Comparison of ENCODE assay signal across 8 cellular contexts in genomic region chr7:39453743-39454355, GRCh38.
DNase-seq lines count a peak whose midpoint lies in the region; ATAC-seq and TF ChIP-seq lines count a peak whose summit lies in the region.

No MANE protein-coding gene starts in this region.

- peak in 1 of 2 donors; percentile 42 for TF ChIP-seq CTCF in suprapubic skin (IDR thresholded peaks at IDR 0.05)

- H3K27me3 Mint-ChIP-seq in CD8-positive, alpha-beta memory T cell: peaks cover 6 to 34% of the 10 kb centered on the region in 2 donors

- no peaks in the 10 kb centered on the region for H3K9me3 Mint-ChIP-seq in CD8-positive, alpha-beta memory T cell

- no peak overlapping the region for H3K27ac ChIP-seq in CD8-positive, alpha-beta memory T cell (ENCODE audit: low read depth, low read length)
- no peak overlapping the region for H3K27ac ChIP-seq in suprapubic skin

- POLR2A ChIA-PET in CD8-positive, alpha-beta memory T cell (lab: Charles Lee): no interaction called here

- H3K36me3 Mint-ChIP-seq in CD8-positive, alpha-beta memory T cell: no peaks in the 10 kb centered on the region

- H3K4me3 ChIP-seq in CD8-positive, alpha-beta memory T cell (ENCODE audit: low read length): no peak overlapping the region
- H3K4me3 ChIP-seq in suprapubic skin: no peak overlapping the region

- no peak for TF ChIP-seq POLR2A in suprapubic skin (IDR thresholded peaks at IDR 0.05)

- no peak for TF ChIP-seq EP300 in suprapubic skin (IDR thresholded peaks at IDR 0.05)

- H3K9me3 ChIP-seq in CD8-positive, alpha-beta memory T cell (ENCODE audit: low read length): no peaks in the 10 kb centered on the region
- H3K9me3 ChIP-seq in suprapubic skin: no peaks in the 10 kb centered on the region

- WGBS in suprapubic skin: 32% methylated on average over 5 of the region's 5 CpGs

- peak; percentile 92 for ATAC-seq in GM18861 (IDR thresholded peaks at IDR 0.05; ENCODE audit: unreplicated experiment)
- ATAC-seq in HG03039 (IDR thresholded peaks at IDR 0.05; ENCODE audit: unreplicated experiment): peak; percentile 78

- H3K36me3 ChIP-seq in CD8-positive, alpha-beta memory T cell (ENCODE audit: insufficient read depth, low read length): no peaks in the 10 kb centered on the region
- H3K36me3 ChIP-seq in suprapubic skin: no peaks in the 10 kb centered on the region

- peak in 4 of 5 donors; percentile 7 to 51 (median 18) for DNase-seq in CD8-positive, alpha-beta memory T cell
- DNase-seq in NCI-H82 (lab: John Stamatoyannopoulos, UW) (peak; percentile 81), activated T-cell treated with anti-CD3 and anti-CD28 coated beads for 48 hours (ENCODE audit: low read depth) (peak; percentile 28), glomerular visceral epithelial cell (ENCODE audit: extremely low spot score) (peak; percentile 37), suprapubic skin (ENCODE audit: low spot score in 2 of 2) (no peak)
- peak; percentile 52 to 54 for DNase-seq in stimulated activated CD4-positive, alpha-beta T cell treated with anti-CD3 and anti-CD28 coated beads, Interleukin-2, amount 100 ng/mL, for 24 hours

- no peak overlapping the region for H3K4me3 Mint-ChIP-seq in CD8-positive, alpha-beta memory T cell

- H3K27ac Mint-ChIP-seq in CD8-positive, alpha-beta memory T cell: no peak overlapping the region

- H3K4me1 ChIP-seq in CD8-positive, alpha-beta memory T cell (ENCODE audit: insufficient read depth, low read length): no peaks in the 10 kb centered on the region
- H3K4me1 ChIP-seq in suprapubic skin: no peaks in the 10 kb centered on the region

- CTCF ChIA-PET in CD8-positive, alpha-beta memory T cell (lab: Charles Lee): interaction anchor here (0.7 to 1.6 kb wide), 4 partner anchors 8 to 65 kb away, joined by 3 to 5 read pairs (median 4); no protein-coding TSS in a partner anchor

- no peaks in the 10 kb centered on the region for H3K27me3 ChIP-seq in CD8-positive, alpha-beta memory T cell (ENCODE audit: insufficient read depth, low read length, poor library complexity, severe bottlenecking)
- peaks cover 3% of the 10 kb centered on the region for H3K27me3 ChIP-seq in suprapubic skin

- no peaks in the 10 kb centered on the region for H3K4me1 Mint-ChIP-seq in CD8-positive, alpha-beta memory T cell

Comparison
In these comparisons a context has a peak if more than half of its experiments do, and no peak if none do; other contexts are left out.
1. DNase-seq: peak in CD8-positive, alpha-beta memory T cell (4 of 5), NCI-H82 (single experiment), activated T-cell treated with anti-CD3 and anti-CD28 coated beads for 48 hours (single experiment), glomerular visceral epithelial cell (single experiment) and stimulated activated CD4-positive, alpha-beta T cell treated with anti-CD3 and anti-CD28 coated beads, Interleukin-2, amount 100 ng/mL, for 24 hours (2 of 2); none in suprapubic skin (0 of 2).